In the genomic region with DNA sequence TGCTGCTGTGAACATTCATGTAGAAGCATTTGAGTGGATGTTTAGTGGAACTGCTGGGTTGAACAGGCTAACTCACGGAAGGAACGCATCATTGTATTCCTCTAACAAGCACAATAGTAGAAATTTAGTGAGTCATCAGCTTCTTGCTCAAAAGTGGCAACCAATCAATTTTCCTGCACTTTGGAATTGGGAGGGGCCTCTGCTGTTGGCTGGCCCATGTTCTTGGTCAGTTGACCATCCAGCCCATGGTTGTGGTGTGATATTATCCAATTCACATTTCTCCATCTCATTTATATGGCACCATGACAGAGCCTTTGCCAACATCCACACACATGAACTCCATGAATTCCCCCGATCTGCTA, we compare ENCODE assay signal across 8 cellular contexts.
DNase-seq lines count a peak whose midpoint lies in the region; ATAC-seq and TF ChIP-seq lines count a peak whose summit lies in the region.

No MANE protein-coding gene starts in this region.

- CTCF ChIA-PET in activated naive CD4-positive, alpha-beta T cell treated with anti-CD3 and anti-CD28 coated beads, Interleukin-2, amount 10 ng/mL, durations not matched to agents 7 days and 5 days (lab: Charles Lee) = interaction anchor here (1.0 to 1.8 kb wide), 4 partner anchors 20 to 170 kb away, joined by 3 to 5 read pairs (median 3); no protein-coding TSS in a partner anchor
- CTCF ChIA-PET in RWPE1 (lab: Yijun Ruan, JAX) = no interaction called here

- H3K4me1 Mint-ChIP-seq in activated naive CD4-positive, alpha-beta T cell treated with anti-CD3 and anti-CD28 coated beads, Interleukin-2, amount 10 ng/mL, durations not matched to agents 7 days and 5 days = peaks cover 62% of the 10 kb centered on the region
- peaks cover 9% of the 10 kb centered on the region for H3K4me1 Mint-ChIP-seq in memory B cell
- H3K4me1 Mint-ChIP-seq in glutamatergic neuron (ENCODE audit: low read depth, unreplicated experiment) = peaks cover 6% of the 10 kb centered on the region

- H3K4me3 Mint-ChIP-seq in activated naive CD4-positive, alpha-beta T cell treated with anti-CD3 and anti-CD28 coated beads, Interleukin-2, amount 10 ng/mL, durations not matched to agents 7 days and 5 days = peak overlapping the region; percentile 59
- H3K4me3 Mint-ChIP-seq in memory B cell = peak overlapping the region; percentile 77
- no peak overlapping the region for H3K4me3 Mint-ChIP-seq in glutamatergic neuron (ENCODE audit: unreplicated experiment)

- no peaks in the 10 kb centered on the region for H3K27me3 Mint-ChIP-seq in activated naive CD4-positive, alpha-beta T cell treated with anti-CD3 and anti-CD28 coated beads, Interleukin-2, amount 10 ng/mL, durations not matched to agents 7 days and 5 days
- H3K27me3 Mint-ChIP-seq in memory B cell (no peaks in the 10 kb centered on the region), glutamatergic neuron (ENCODE audit: unreplicated experiment) (peaks cover 5% of the 10 kb centered on the region)

- POLR2A ChIA-PET in RWPE1 (lab: Yijun Ruan, JAX; ENCODE audit: low non-redundant PET) = no interaction called here

- H3K27ac Mint-ChIP-seq in activated naive CD4-positive, alpha-beta T cell treated with anti-CD3 and anti-CD28 coated beads, Interleukin-2, amount 10 ng/mL, durations not matched to agents 7 days and 5 days = peak overlapping the region; percentile 96
- peak overlapping the region; percentile 81 for H3K27ac Mint-ChIP-seq in memory B cell
- H3K27ac Mint-ChIP-seq in glutamatergic neuron (ENCODE audit: unreplicated experiment) = no peak overlapping the region

- DNase-seq in CD1c-positive myeloid dendritic cell (ENCODE audit: extremely low spot score) (peak; percentile 20), HPDE6-E6E7 (ENCODE audit: extremely low spot score) (peak; percentile 12), memory B cell (ENCODE audit: low spot score in 2 of 2) (no peak), glutamatergic neuron (no peak), UCSD-AML1 (lab: John Stamatoyannopoulos, UW; ENCODE audit: unreplicated experiment) (no peak), SHP77 (lab: John Stamatoyannopoulos, UW) (no peak), RWPE1 (ENCODE audit: low spot score) (no peak)
- DNase-seq in activated naive CD4-positive, alpha-beta T cell treated with anti-CD3 and anti-CD28 coated beads, Interleukin-2, amount 10 ng/mL, durations not matched to agents 7 days and 5 days = no peak

- no peak for TF ChIP-seq CTCF in glutamatergic neuron (IDR thresholded peaks at IDR 0.05; ENCODE audit: partially characterized antibody, unreplicated experiment)
- TF ChIP-seq CTCF in RWPE1 (conservative IDR thresholded peaks at IDR 0.05; ENCODE audit: low read depth) = no peak

- ATAC-seq in memory B cell (ENCODE audit: low read depth) = no peak

- no peak overlapping the region for H3K27ac ChIP-seq in RWPE1

- H3K9me3 Mint-ChIP-seq in activated naive CD4-positive, alpha-beta T cell treated with anti-CD3 and anti-CD28 coated beads, Interleukin-2, amount 10 ng/mL, durations not matched to agents 7 days and 5 days = peaks cover 7% of the 10 kb centered on the region
- H3K9me3 Mint-ChIP-seq in memory B cell (peaks cover 2% of the 10 kb centered on the region), glutamatergic neuron (ENCODE audit: unreplicated experiment) (no peaks in the 10 kb centered on the region)

- H3K36me3 Mint-ChIP-seq in activated naive CD4-positive, alpha-beta T cell treated with anti-CD3 and anti-CD28 coated beads, Interleukin-2, amount 10 ng/mL, durations not matched to agents 7 days and 5 days = peaks cover 9% of the 10 kb centered on the region
- H3K36me3 Mint-ChIP-seq in memory B cell = no peaks in the 10 kb centered on the region
- no peaks in the 10 kb centered on the region for H3K36me3 Mint-ChIP-seq in glutamatergic neuron (ENCODE audit: unreplicated experiment)

Comparison
In these comparisons a context has a peak if more than half of its experiments do, and no peak if none do; other contexts are left out.
1. DNase-seq: peak in CD1c-positive myeloid dendritic cell (single experiment) and HPDE6-E6E7 (single experiment); none in activated naive CD4-positive, alpha-beta T cell treated with anti-CD3 and anti-CD28 coated beads, Interleukin-2, amount 10 ng/mL, durations not matched to agents 7 days and 5 days (single experiment), memory B cell (0 of 2), glutamatergic neuron (single experiment), UCSD-AML1 (single experiment), SHP77 (0 of 2) and RWPE1 (single experiment).